15 cellular contexts compared by ENCODE assay signal in genomic region chr16:2184346-2184745, GRCh38. TPM values are rescaled to one million over a fixed set of nuclear protein-coding genes. Genes with fewer than 3 reads are reported as not detected.
DNase-seq lines count a peak whose midpoint lies in the region; ATAC-seq and TF ChIP-seq lines count a peak whose summit lies in the region.
"Had no signal": no experiment of that assay in that cellular context is flagged by ENCODE, and none has a peak within 500 bp of the region (broad histone marks: within the 10 kb centered on the region; RNA-seq: fewer than 3 reads in every experiment).

No MANE protein-coding gene starts in this region.

- no peak overlapping the region for H3K4me3 Mint-ChIP-seq in activated naive CD4-positive, alpha-beta T cell treated with anti-CD3 and anti-CD28 coated beads, Interleukin-2, amount 50 U/mL, for 24 hours
- H3K4me3 Mint-ChIP-seq in activated naive CD4-positive, alpha-beta T cell treated with anti-CD3 and anti-CD28 coated beads for 36 hours = no peak overlapping the region
- H3K4me3 Mint-ChIP-seq in neural crest cell = peak overlapping the region; percentile 8
- H3K4me3 Mint-ChIP-seq: CD14-positive monocyte; CD8-positive, alpha-beta T cell had no signal

- H3K27ac Mint-ChIP-seq in activated naive CD4-positive, alpha-beta T cell treated with anti-CD3 and anti-CD28 coated beads, Interleukin-2, amount 50 U/mL, for 24 hours = peak overlapping the region; percentile 12
- no peak overlapping the region for H3K27ac Mint-ChIP-seq in activated naive CD4-positive, alpha-beta T cell treated with anti-CD3 and anti-CD28 coated beads for 36 hours
- H3K27ac Mint-ChIP-seq in neural crest cell (ENCODE audit: unreplicated experiment) = no peak overlapping the region
- H3K27ac Mint-ChIP-seq: CD14-positive monocyte; CD8-positive, alpha-beta T cell had no signal

- H3K9me3 Mint-ChIP-seq in activated naive CD4-positive, alpha-beta T cell treated with anti-CD3 and anti-CD28 coated beads, Interleukin-2, amount 50 U/mL, for 24 hours = no peaks in the 10 kb centered on the region
- H3K9me3 Mint-ChIP-seq in activated naive CD4-positive, alpha-beta T cell treated with anti-CD3 and anti-CD28 coated beads for 36 hours = no peaks in the 10 kb centered on the region
- no peaks in the 10 kb centered on the region for H3K9me3 Mint-ChIP-seq in neural crest cell
- H3K9me3 Mint-ChIP-seq: CD8-positive, alpha-beta T cell had no signal

- H2AK9ac ChIP-seq in IMR-90 (replicated peaks; ENCODE audit: low read depth, low read length, poor library complexity) = no peak overlapping the region

- H2AFZ ChIP-seq in IMR-90 (replicated peaks; ENCODE audit: low read length, poor library complexity) = no peak overlapping the region

- no peak overlapping the region for H3K18ac ChIP-seq in IMR-90 (ENCODE audit: low read depth, low read length)

- H2BK120ac ChIP-seq in IMR-90 (ENCODE audit: low read depth, low read length) = no peak overlapping the region

- H3K4me2 ChIP-seq in IMR-90 (ENCODE audit: low read depth, low read length) = no peak overlapping the region

- no peaks in the 10 kb centered on the region for H3K4me1 Mint-ChIP-seq in activated naive CD4-positive, alpha-beta T cell treated with anti-CD3 and anti-CD28 coated beads, Interleukin-2, amount 50 U/mL, for 24 hours
- H3K4me1 Mint-ChIP-seq in activated naive CD4-positive, alpha-beta T cell treated with anti-CD3 and anti-CD28 coated beads for 36 hours (ENCODE audit: low read depth) = no peaks in the 10 kb centered on the region
- no peaks in the 10 kb centered on the region for H3K4me1 Mint-ChIP-seq in neural crest cell
- H3K4me1 Mint-ChIP-seq: CD14-positive monocyte had no signal

- no peak overlapping the region for H3K4me3 ChIP-seq in IMR-90 (ENCODE audit: insufficient read depth, low read depth, low read length)

- ATAC-seq in IMR-90 (ENCODE audit: low read depth) = no peak
- no peak for ATAC-seq in GM19035 (IDR thresholded peaks at IDR 0.05; ENCODE audit: unreplicated experiment)
- no peak for ATAC-seq in GM19351 (IDR thresholded peaks at IDR 0.05; ENCODE audit: unreplicated experiment)
- ATAC-seq: CD8-positive, alpha-beta T cell; HepG2 had no signal

- no peak overlapping the region for H3K56ac ChIP-seq in IMR-90 (ENCODE audit: extremely low read depth, insufficient read depth, low read length)

- TF ChIP-seq POLR2A in IMR-90 (IDR thresholded peaks at IDR 0.05; ENCODE audit: low read depth, low read length) = no peak

- dilution Hi-C loops in IMR-90 (cut with HindIII; ENCODE audit: low sequenced_read_pairs, unreplicated experiment) = no loop called here

- no peaks in the 10 kb centered on the region for H3K36me3 Mint-ChIP-seq in activated naive CD4-positive, alpha-beta T cell treated with anti-CD3 and anti-CD28 coated beads, Interleukin-2, amount 50 U/mL, for 24 hours
- no peaks in the 10 kb centered on the region for H3K36me3 Mint-ChIP-seq in activated naive CD4-positive, alpha-beta T cell treated with anti-CD3 and anti-CD28 coated beads for 36 hours (ENCODE audit: low read depth)
- peaks cover 3% of the 10 kb centered on the region for H3K36me3 Mint-ChIP-seq in neural crest cell (ENCODE audit: low read depth)
- H3K36me3 Mint-ChIP-seq: CD14-positive monocyte; CD8-positive, alpha-beta T cell had no signal

- intact Hi-C loops in activated naive CD4-positive, alpha-beta T cell treated with anti-CD3 and anti-CD28 coated beads for 36 hours (cut with micrococcal nuclease) = no loop called here
- intact Hi-C loops in IMR-90 (cut with micrococcal nuclease) = no loop called here

- H3K9me3 ChIP-seq in IMR-90 (ENCODE audit: control insufficient read depth, insufficient read depth, low read length) = no peaks in the 10 kb centered on the region

- CTCF ChIA-PET in activated naive CD4-positive, alpha-beta T cell treated with anti-CD3 and anti-CD28 coated beads for 36 hours (lab: Charles Lee) = no interaction called here
- CTCF ChIA-PET in IMR-90 (lab: Yijun Ruan, JAX) = no interaction called here

- H3K27ac ChIP-seq in IMR-90 (ENCODE audit: insufficient read depth, low read length) = no peak overlapping the region

- H3K4me1 ChIP-seq in IMR-90 (ENCODE audit: control insufficient read depth, insufficient read depth, low read length) = no peaks in the 10 kb centered on the region

- POLR2A ChIA-PET in IMR-90 (lab: Charles Lee; ENCODE audit: unreplicated experiment) = no interaction called here

- no peak overlapping the region for H2BK15ac ChIP-seq in IMR-90 (ENCODE audit: low read depth, low read length)

- no peak for DNase-seq in activated naive CD4-positive, alpha-beta T cell treated with anti-CD3 and anti-CD28 coated beads for 36 hours
- DNase-seq in IMR-90 = no peak
- no peak for DNase-seq in neural crest cell (ENCODE audit: low read depth, low spot score)
- no peak for DNase-seq in NCI-H1436 treated with DMSO at 0.1 percent for 48 hours (lab: John Stamatoyannopoulos, UW)
- DNase-seq in NAMALWA (ENCODE audit: low spot score) = no peak
- DNase-seq: 8988T; CD8-positive, alpha-beta T cell; COR-L47; DND-41; GDM1 had no signal

- BruUV-seq in IMR-90 (replicated peaks; lab: Mats Ljungman, UMichigan) = no TSS peak

- no peaks in the 10 kb centered on the region for H3K27me3 Mint-ChIP-seq in activated naive CD4-positive, alpha-beta T cell treated with anti-CD3 and anti-CD28 coated beads, Interleukin-2, amount 50 U/mL, for 24 hours
- H3K27me3 Mint-ChIP-seq in activated naive CD4-positive, alpha-beta T cell treated with anti-CD3 and anti-CD28 coated beads for 36 hours (ENCODE audit: low read depth) = no peaks in the 10 kb centered on the region
- H3K27me3 Mint-ChIP-seq in neural crest cell (ENCODE audit: low read depth) = no peaks in the 10 kb centered on the region

- H3K9me1 ChIP-seq in IMR-90 (ENCODE audit: insufficient read depth, low read length) = peaks cover 3% of the 10 kb centered on the region; the same call in 1 of the 2 replicates

- no peak overlapping the region for H3K4ac ChIP-seq in IMR-90 (ENCODE audit: low read depth, low read length)

- 100% methylated on average over 6 of the region's 19 CpGs; no CpG with 5 or more reads in 1 of the 2 experiments for WGBS in IMR-90 (ENCODE audit: extremely low coverage in 2 of 2, insufficient read length in 1 of 2), 2 experiments

- no peak overlapping the region for H2BK20ac ChIP-seq in IMR-90 (ENCODE audit: low read depth, low read length)

- H4K91ac ChIP-seq in IMR-90 (ENCODE audit: insufficient read depth, low read depth, low read length) = no peak overlapping the region

- no peak overlapping the region for H3K9ac ChIP-seq in IMR-90 (ENCODE audit: low read depth, low read length)

- no peaks in the 10 kb centered on the region for H3K36me3 ChIP-seq in IMR-90 (ENCODE audit: control insufficient read depth, insufficient read depth, low read length)

- no peaks in the 10 kb centered on the region; the same call in 1 of the 2 replicates for H3K27me3 ChIP-seq in IMR-90 (ENCODE audit: control insufficient read depth, insufficient read depth, low read length)

- in situ Hi-C loops in IMR-90 (cut with MboI; ENCODE audit: low sequenced_read_pairs) = no loop called here

- no peak overlapping the region for H4K5ac ChIP-seq in IMR-90 (ENCODE audit: low read depth, low read length)

- TF ChIP-seq RAD21 in IMR-90 (IDR thresholded peaks at IDR 0.05; ENCODE audit: low read length) = no peak

- 0 out of 2 replicates have a peak overlapping the region, but pooled peaks have one; percentile 39 for H2AK5ac ChIP-seq in IMR-90 (ENCODE audit: low read depth, low read length)

- no peak overlapping the region for H3K23ac ChIP-seq in IMR-90 (ENCODE audit: low read depth, low read length)

- H4K8ac ChIP-seq in IMR-90 (ENCODE audit: low read depth in 2 of 2, low read length in 2 of 2) = no peak overlapping the region

- no peaks in the 10 kb centered on the region for H3K79me1 ChIP-seq in IMR-90 (ENCODE audit: low read depth in 1 of 2, low read length in 2 of 2)

- no peak overlapping the region for H2BK5ac ChIP-seq in IMR-90 (ENCODE audit: low read depth, low read length, poor library complexity, severe bottlenecking)

- no peak for TF ChIP-seq CTCF in IMR-90 (conservative IDR thresholded peaks at IDR 0.05; ENCODE audit: low read depth, low read length)
- no peak for TF ChIP-seq CTCF in neural crest cell (conservative IDR thresholded peaks at IDR 0.05)

- no peak overlapping the region for H3K14ac ChIP-seq in IMR-90 (replicated peaks; ENCODE audit: low read depth, low read length)

- H4K20me1 ChIP-seq in IMR-90 (ENCODE audit: insufficient read depth, low read length) = peaks cover 7% of the 10 kb centered on the region; the same call in 1 of the 2 replicates

RNA-seq across cellular contexts. Expression of gene CASKIN1, which starts 12.1 kb away (rescaled TPM):
- total RNA-seq in activated naive CD4-positive, alpha-beta T cell treated with anti-CD3 and anti-CD28 coated beads for 36 hours = under 1 TPM; 0.15 to 0.17 TPM
- total RNA-seq in IMR-90 (2012; rRNA removed) (not detected in 2 replicates), neural crest cell (18.9 and 20.2 TPM in 2 replicates)
- 0.05 and 0.06 TPM in 2 replicates for polyA plus RNA-seq in IMR-90 (2012; rRNA removed)
- polyA plus RNA-seq in IMR-90 (2012; cell fraction: cytosol; rRNA removed) = 0.05 and 0.09 TPM in 2 replicates
- 0.76 and 1.1 TPM in 2 replicates for polyA plus RNA-seq in IMR-90 (2012; cell fraction: nucleus; rRNA removed; ENCODE audit: low replicate concordance)
- polyA plus RNA-seq: CD14-positive monocyte had no signal

RNA-seq across cellular contexts. Expression of gene MLST8, which starts 20.9 kb away (rescaled TPM):
- 10 to 100 TPM; 70.0 to 70.1 TPM for total RNA-seq in activated naive CD4-positive, alpha-beta T cell treated with anti-CD3 and anti-CD28 coated beads for 36 hours
- total RNA-seq in IMR-90 (2012; rRNA removed) = 34.4 and 50.3 TPM in 2 replicates
- polyA plus RNA-seq in IMR-90 (2012; rRNA removed) = 93.7 and 94.1 TPM in 2 replicates
- polyA plus RNA-seq in IMR-90 (2012; cell fraction: cytosol; rRNA removed) = 56.2 and 108 TPM in 2 replicates
- 97.5 and 242 TPM in 2 replicates for polyA plus RNA-seq in IMR-90 (2012; cell fraction: nucleus; rRNA removed; ENCODE audit: low replicate concordance)
- 68.1 and 69.2 TPM in 2 replicates for total RNA-seq in neural crest cell

RNA-seq across cellular contexts. Expression of gene BRICD5, which starts 26.3 kb away (rescaled TPM):
- total RNA-seq in activated naive CD4-positive, alpha-beta T cell treated with anti-CD3 and anti-CD28 coated beads for 36 hours = 1 to 10 TPM; 2.6 to 3.1 TPM
- total RNA-seq in IMR-90 (2012; rRNA removed) (0.18 and 0.28 TPM in 2 replicates), neural crest cell (31.2 and 32.0 TPM in 2 replicates)
- 0.94 and 1.5 TPM in 2 replicates for polyA plus RNA-seq in IMR-90 (2012; rRNA removed)
- 0.55 and 0.76 TPM in 2 replicates for polyA plus RNA-seq in IMR-90 (2012; cell fraction: cytosol; rRNA removed)
- polyA plus RNA-seq in IMR-90 (2012; cell fraction: nucleus; rRNA removed; ENCODE audit: low replicate concordance) = 13.2 and 32.1 TPM in 2 replicates
- polyA plus RNA-seq: CD14-positive monocyte had no signal

RNA-seq across cellular contexts. Expression of gene TRAF7, which starts 28.8 kb away (rescaled TPM):
- 100 to 1,000 TPM; 102 to 104 TPM for total RNA-seq in activated naive CD4-positive, alpha-beta T cell treated with anti-CD3 and anti-CD28 coated beads for 36 hours
- total RNA-seq in IMR-90 (2012; rRNA removed) (26.4 and 29.6 TPM in 2 replicates), neural crest cell (82.2 and 85.5 TPM in 2 replicates)
- polyA plus RNA-seq in IMR-90 (2012; rRNA removed) = 52.6 and 55.1 TPM in 2 replicates
- polyA plus RNA-seq in IMR-90 (2012; cell fraction: cytosol; rRNA removed) = 37.0 and 60.8 TPM in 2 replicates
- polyA plus RNA-seq in IMR-90 (2012; cell fraction: nucleus; rRNA removed; ENCODE audit: low replicate concordance) = 79.2 and 173 TPM in 2 replicates

RNA-seq across cellular contexts. Expression of gene PGP, which starts 30.3 kb away (rescaled TPM):
- 10 to 100 TPM; 11.2 to 12.2 TPM for total RNA-seq in activated naive CD4-positive, alpha-beta T cell treated with anti-CD3 and anti-CD28 coated beads for 36 hours
- total RNA-seq in IMR-90 (2012; rRNA removed) (4.1 and 5.8 TPM in 2 replicates), neural crest cell (47.3 and 50.2 TPM in 2 replicates)
- polyA plus RNA-seq in IMR-90 (2012; rRNA removed) = 9.4 and 13.5 TPM in 2 replicates
- 4.6 and 13.7 TPM in 2 replicates for polyA plus RNA-seq in IMR-90 (2012; cell fraction: cytosol; rRNA removed)
- 17.4 and 43.8 TPM in 2 replicates for polyA plus RNA-seq in IMR-90 (2012; cell fraction: nucleus; rRNA removed; ENCODE audit: low replicate concordance)

Comparison
In these comparisons a context has a peak if more than half of its experiments do, and no peak if none do; other contexts are left out.
1. RNA of gene CASKIN1, which starts 12.1 kb away (total RNA-seq): 18.9 to 20.2 TPM in neural crest cell; 0.15 to 0.17 TPM in activated naive CD4-positive, alpha-beta T cell treated with anti-CD3 and anti-CD28 coated beads for 36 hours and not detected in IMR-90; every median in the first group is over 10 times any median in the second.